13 cellular contexts compared by ENCODE assay signal in genomic region chr1:168430348-168430747, GRCh38.
DNase-seq lines count a peak whose midpoint lies in the region; ATAC-seq and TF ChIP-seq lines count a peak whose summit lies in the region.
"Had no signal": no experiment of that assay in that cellular context is flagged by ENCODE, and none has a peak within 500 bp of the region (broad histone marks: within the 10 kb centered on the region; RNA-seq: fewer than 3 reads in every experiment).

No MANE protein-coding gene starts in this region.

- peak; percentile 13 for ATAC-seq in body of pancreas
- ATAC-seq in HG02588 (IDR thresholded peaks at IDR 0.05; ENCODE audit: unreplicated experiment): no peak
- ATAC-seq: HepG2 had no signal

- H3K4me3 ChIP-seq in body of pancreas: no peak overlapping the region
- no peak overlapping the region for H3K4me3 ChIP-seq in sigmoid colon

- intact Hi-C loops in body of pancreas (cut with DNase I) (no loop called here), sigmoid colon (cut with DNase I) (loop anchor here (2.0 to 10.0 kb wide), 2 partner anchors 40 to 914 kb away; no protein-coding TSS in a partner anchor)

- no peak for TF ChIP-seq EP300 in sigmoid colon (IDR thresholded peaks at IDR 0.05)

- H3K9me3 ChIP-seq in body of pancreas (no peaks in the 10 kb centered on the region), sigmoid colon (no peaks in the 10 kb centered on the region)
- H3K9me3 ChIP-seq: BE2C had no signal

- H3K36me3 ChIP-seq in body of pancreas (replicated peaks in 1 of 2; ENCODE audit: insufficient read depth in 1 of 2, low read depth in 2 of 2) (no peaks in the 10 kb centered on the region), sigmoid colon (no peaks in the 10 kb centered on the region)
- H3K36me3 ChIP-seq: BE2C had no signal

- H3K27ac ChIP-seq in body of pancreas: no peak overlapping the region
- peak overlapping the region; percentile 71 to 84 (median 77) for H3K27ac ChIP-seq in sigmoid colon

- H3K27me3 ChIP-seq in body of pancreas: no peaks in the 10 kb centered on the region
- H3K27me3 ChIP-seq in sigmoid colon: no peaks in the 10 kb centered on the region
- H3K27me3 ChIP-seq: BE2C had no signal

- no peaks in the 10 kb centered on the region for H3K4me1 ChIP-seq in body of pancreas
- H3K4me1 ChIP-seq in sigmoid colon: peaks cover 0 to 63% (median 55%) of the 10 kb centered on the region in 4 donors
- H3K4me1 ChIP-seq: BE2C had no signal

- DNase-seq in NCI-H2227 treated with DMSO at 0.1 percent for 48 hours (lab: John Stamatoyannopoulos, UW) (peak; percentile 12), body of pancreas (no peak), islet precursor cell (peak; percentile 29), sigmoid colon (no peak), RPMI8226 (no peak)
- no peak for DNase-seq in activated effector memory CD4-positive, alpha-beta T cell treated with Interleukin-2 at 50 U/mL for 16 hours
- DNase-seq: BE2C; CD4-positive, alpha-beta T cell; NCI-H1092 treated with DMSO at 0.1 percent for 48 hours; NCI-H526 treated with DMSO at 0.1 percent for 48 hours; SIG-M5 had no signal

- TF ChIP-seq CTCF in body of pancreas (IDR thresholded peaks at IDR 0.05): no peak
- no peak for TF ChIP-seq CTCF in sigmoid colon (IDR thresholded peaks at IDR 0.05)

- WGBS in body of pancreas, 2 donors: 83 to 88% methylated on average over 12 of the region's 12 CpGs
- WGBS in sigmoid colon, 2 donors: 86 to 95% methylated on average over 12 of the region's 12 CpGs

- TF ChIP-seq POLR2A in body of pancreas (IDR thresholded peaks at IDR 0.05) (no peak), sigmoid colon (IDR thresholded peaks at IDR 0.05) (no peak)

Comparison
In these comparisons a context has a peak if more than half of its experiments do, and no peak if none do; other contexts are left out.
1. DNase-seq: peak in NCI-H2227 treated with DMSO at 0.1 percent for 48 hours (single experiment) and islet precursor cell (single experiment); none in body of pancreas (0 of 4), sigmoid colon (single experiment), activated effector memory CD4-positive, alpha-beta T cell treated with Interleukin-2 at 50 U/mL for 16 hours (single experiment) and RPMI8226 (single experiment).
2. H3K27ac ChIP-seq: peak in sigmoid colon (4 of 4); none in body of pancreas (0 of 4).